In the genomic region with DNA sequence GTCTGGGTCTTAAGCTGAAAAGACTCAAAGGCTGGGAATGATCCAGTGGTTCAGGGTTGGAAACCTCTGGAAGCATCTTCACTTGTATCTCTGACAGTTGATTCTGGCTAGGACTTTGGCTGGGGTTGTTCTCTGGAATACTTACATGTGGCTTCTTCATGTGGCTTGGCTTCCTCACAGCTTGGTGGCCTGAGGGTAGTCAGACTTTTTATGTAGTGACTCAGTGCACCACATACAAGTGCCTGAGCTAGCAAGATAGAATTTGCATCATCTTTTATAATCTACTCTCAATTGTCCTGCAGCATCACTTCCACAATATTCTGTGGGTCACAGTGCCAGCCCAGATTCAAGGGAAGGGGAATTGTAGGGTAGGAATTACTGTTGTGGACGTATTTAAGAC, we compare ENCODE assay signal across 17 cellular contexts. TPM values are rescaled to one million over a fixed set of nuclear protein-coding genes. Genes with fewer than 3 reads are reported as not detected.
A peak's percentile ranks its signal among the peaks of the same experiment; 100 is the strongest.
DNase-seq lines count a peak whose midpoint lies in the region; ATAC-seq and TF ChIP-seq lines count a peak whose summit lies in the region.
"Had no signal": no experiment of that assay in that cellular context is flagged by ENCODE, and none has a peak within 500 bp of the region (broad histone marks: within the 10 kb centered on the region; RNA-seq: fewer than 3 reads in every experiment).

No MANE protein-coding gene starts in this region.

- H3K9ac ChIP-seq in adipocyte (ENCODE audit: low read length): no peak overlapping the region

- no peaks in the 10 kb centered on the region for H3K36me3 ChIP-seq in adipocyte (ENCODE audit: control insufficient read depth, insufficient read depth, low read length, severe bottlenecking)
- H3K36me3 ChIP-seq in left lung: no peaks in the 10 kb centered on the region
- H3K36me3 ChIP-seq: ascending aorta, gastroesophageal sphincter, Peyer's patch had no signal

- DNase-seq in AG09309 (ENCODE audit: low read depth) (peak; percentile 47), HT1080 (ENCODE audit: low read depth) (peak; percentile 70), adipocyte (ENCODE audit: low read depth) (peak; percentile 30), foreskin melanocyte (peak; percentile 64), cerebellar nuclear complex (lab: John Stamatoyannopoulos, UW) (no peak), left lung (no peak), NCI-H345 (lab: John Stamatoyannopoulos, UW) (no peak)
- DNase-seq in activated CD8-positive, alpha-beta memory T cell treated with anti-CD3 and anti-CD28 coated beads for 24 hours: no peak
- DNase-seq: activated T-cell treated with anti-CD3 and anti-CD28 coated beads, Interleukin-2, amount 50 U/mL, for 4 hours; immature natural killer cell; midbrain; NCI-H1694 treated with DMSO at 0.1 percent for 48 hours; Peyer's patch; T-helper 17 cell had no signal

- intact Hi-C loops in left lung (cut with DNase I): no loop called here

- H3K4me3 ChIP-seq in AG09309 (ENCODE audit: control insufficient read depth, low read depth, low read length) (no peak overlapping the region), adipocyte (ENCODE audit: low read length) (no peak overlapping the region), left lung (no peak overlapping the region)
- H3K4me3 ChIP-seq: ascending aorta, gastroesophageal sphincter, Peyer's patch, skin epidermis had no signal

- H3K4me1 ChIP-seq in adipocyte (ENCODE audit: control insufficient read depth, insufficient read depth, low read length) (no peaks in the 10 kb centered on the region), left lung (no peaks in the 10 kb centered on the region)
- H3K4me1 ChIP-seq: ascending aorta, gastroesophageal sphincter, Peyer's patch had no signal

- ATAC-seq in left lung: no peak
- ATAC-seq: gastroesophageal sphincter, T-helper 17 cell had no signal

- H3K9me3 ChIP-seq in adipocyte (ENCODE audit: control insufficient read depth, low read length): no peaks in the 10 kb centered on the region
- H3K9me3 ChIP-seq in left lung: no peaks in the 10 kb centered on the region
- H3K9me3 ChIP-seq: ascending aorta, gastroesophageal sphincter, Peyer's patch had no signal

- no peak for TF ChIP-seq CTCF in AG09309 (IDR thresholded peaks at IDR 0.05; ENCODE audit: control insufficient read depth, insufficient read depth, low read depth, low read length, missing control alignments)
- no peak for TF ChIP-seq CTCF in left lung (IDR thresholded peaks at IDR 0.05)

- no peaks in the 10 kb centered on the region for H3K27me3 ChIP-seq in adipocyte (replicated peaks; ENCODE audit: control insufficient read depth, insufficient read depth, low read length)
- no peaks in the 10 kb centered on the region for H3K27me3 ChIP-seq in left lung
- H3K27me3 ChIP-seq: ascending aorta, gastroesophageal sphincter, Peyer's patch had no signal

- no peak overlapping the region for H3K27ac ChIP-seq in left lung
- H3K27ac ChIP-seq: ascending aorta, gastroesophageal sphincter, Peyer's patch, skin epidermis had no signal

RNA-seq across cellular contexts. Expression of a gene that starts 12.0 kb away (rescaled TPM):
- 133 and 153 TPM in 2 replicates for total RNA-seq in HT1080 (2014; rRNA removed; shearing (Covaris generic))
- polyA plus RNA-seq in HT1080 (2015; cell fraction: cytosol; rRNA removed): 54.8 and 64.4 TPM in 2 replicates
- 34.9 and 35.3 TPM in 2 replicates for polyA plus RNA-seq in HT1080 (2015; cell fraction: nucleus; rRNA removed)
- 10 to 100 TPM; 18.1 to 23.6 TPM for total RNA-seq in left lung

Comparison
In these comparisons a context has a peak if more than half of its experiments do, and no peak if none do; other contexts are left out.
1. DNase-seq: peak in AG09309 (single experiment), HT1080 (single experiment), adipocyte (single experiment) and foreskin melanocyte (single experiment); none in cerebellar nuclear complex (0 of 2), activated CD8-positive, alpha-beta memory T cell treated with anti-CD3 and anti-CD28 coated beads for 24 hours (single experiment), left lung (0 of 2) and NCI-H345 (single experiment).